19 cellular contexts compared by ENCODE assay signal in genomic region chr10:49686651-49687050, GRCh38. TPM values are rescaled to one million over a fixed set of nuclear protein-coding genes. Genes with fewer than 3 reads are reported as not detected.
A peak's percentile ranks its signal among the peaks of the same experiment; 100 is the strongest.
DNase-seq lines count a peak whose midpoint lies in the region; TF ChIP-seq lines count a peak whose summit lies in the region.
"Had no signal": no experiment of that assay in that cellular context is flagged by ENCODE, and none has a peak within 500 bp of the region (broad histone marks: within the 10 kb centered on the region; RNA-seq: fewer than 3 reads in every experiment).

No MANE protein-coding gene starts in this region.

- H3K79me2 ChIP-seq in mesendoderm (ENCODE audit: control insufficient read depth, insufficient read depth, low read length), result no peaks in the 10 kb centered on the region

- H3K4me2 ChIP-seq in mesendoderm (ENCODE audit: low read length), result no peak overlapping the region

- no peak overlapping the region for H4K5ac ChIP-seq in mesendoderm (ENCODE audit: low read length)

- 85% methylated on average over 4 of the region's 4 CpGs for WGBS in esophagus muscularis mucosa
- no CpG with 5 or more reads among the region's 4 CpGs for WGBS in mesendoderm (ENCODE audit: extremely low coverage, insufficient coverage, low lambda C conversion rate)

- H3K27ac ChIP-seq in HEK293 (ENCODE audit: extremely low read depth, low read depth, low read length), result no peak overlapping the region
- H3K27ac ChIP-seq in esophagus muscularis mucosa (replicated peaks in 1 of 4), result no peak overlapping the region
- no peak overlapping the region for H3K27ac ChIP-seq in mesendoderm (ENCODE audit: low read depth, low read length)
- no peak overlapping the region for H3K27ac ChIP-seq in coronary artery
- H3K27ac ChIP-seq: HL-60 had no signal

- DNase-seq in esophagus muscularis mucosa (ENCODE audit: extremely low spot score), result peak; percentile 68
- DNase-seq in mesendoderm, result peak; percentile 19
- no peak for DNase-seq in cerebellar nuclear complex (lab: John Stamatoyannopoulos, UW)
- no peak for DNase-seq in coronary artery (ENCODE audit: low spot score)
- DNase-seq in NCI-H2029 (lab: John Stamatoyannopoulos, UW), result no peak
- DNase-seq: ACHN; BE2C; C1 segment of cervical spinal cord; CD4-positive, CD25-positive, alpha-beta regulatory T cell; CD8-positive, alpha-beta memory T cell; COR-L47; DMS 273 treated with DMSO at 0.1 percent for 48 hours; DMS53; GDM1; GOT3 had no signal

- no peak overlapping the region for H2AK5ac ChIP-seq in mesendoderm (ENCODE audit: low read length)

- H2BK5ac ChIP-seq in mesendoderm (ENCODE audit: low read length), result no peak overlapping the region

- H3K4ac ChIP-seq in mesendoderm (ENCODE audit: low read depth, low read length), result no peak overlapping the region

- H3K9ac ChIP-seq in mesendoderm (ENCODE audit: low read length), result no peak overlapping the region

- no peak for TF ChIP-seq EP300 in esophagus muscularis mucosa (IDR thresholded peaks at IDR 0.05)

- intact Hi-C loops in esophagus muscularis mucosa (cut with DNase I), result no loop called here

- TF ChIP-seq POLR2A in esophagus muscularis mucosa (IDR thresholded peaks at IDR 0.05; ENCODE audit: low read depth), result no peak

- H4K8ac ChIP-seq in mesendoderm (ENCODE audit: low read depth, low read length), result no peak overlapping the region

- H3K36me3 ChIP-seq in HEK293 (ENCODE audit: control insufficient read depth in 2 of 2, insufficient read depth in 1 of 2, low read length in 2 of 2) (no peaks in the 10 kb centered on the region), esophagus muscularis mucosa (no peaks in the 10 kb centered on the region), mesendoderm (ENCODE audit: control insufficient read depth, insufficient read depth, low read length) (no peaks in the 10 kb centered on the region)
- H3K36me3 ChIP-seq: BE2C, HAP-1 had no signal

- no peak overlapping the region for H3K4me3 ChIP-seq in HEK293 (ENCODE audit: low read depth, low read length)
- no peak overlapping the region for H3K4me3 ChIP-seq in esophagus muscularis mucosa
- H3K4me3 ChIP-seq in mesendoderm (ENCODE audit: low read length), result no peak overlapping the region
- H3K4me3 ChIP-seq in coronary artery, result no peak overlapping the region
- H3K4me3 ChIP-seq: HAP-1 had no signal

- CTCF ChIA-PET in HEK293 (lab: Yijun Ruan, JAX), result no interaction called here

- no peak overlapping the region for H3K23ac ChIP-seq in mesendoderm (ENCODE audit: low read length)

- no peaks in the 10 kb centered on the region for H3K9me3 ChIP-seq in HEK293 (ENCODE audit: control insufficient read depth, insufficient read depth, low read depth, low read length)
- peaks cover 0 to 25% (median 11%) of the 10 kb centered on the region in 4 donors for H3K9me3 ChIP-seq in esophagus muscularis mucosa
- H3K9me3 ChIP-seq: BE2C, HAP-1 had no signal

- H3K56ac ChIP-seq in mesendoderm (ENCODE audit: low read length), result no peak overlapping the region

- H3K4me1 ChIP-seq in HEK293 (ENCODE audit: control insufficient read depth, insufficient read depth, low read length) (no peaks in the 10 kb centered on the region), esophagus muscularis mucosa (no peaks in the 10 kb centered on the region), mesendoderm (ENCODE audit: control insufficient read depth, low read depth, low read length) (no peaks in the 10 kb centered on the region)
- H3K4me1 ChIP-seq: BE2C, HAP-1 had no signal

- TF ChIP-seq CTCF in HEK293 (tag by site-specific recombination; IDR thresholded peaks at IDR 0.05) (no peak), esophagus muscularis mucosa (IDR thresholded peaks at IDR 0.05) (no peak), coronary artery (IDR thresholded peaks at IDR 0.05) (no peak)

- no peak overlapping the region for H2BK120ac ChIP-seq in mesendoderm (ENCODE audit: low read depth, low read length)

- POLR2A ChIA-PET in HEK293 (lab: Yijun Ruan, JAX), result no interaction called here

- H3K27me3 ChIP-seq in esophagus muscularis mucosa (peaks cover 0 to 44% (median 1%) of the 10 kb centered on the region in 4 donors), mesendoderm (ENCODE audit: insufficient read depth, low read length, poor library complexity) (peaks cover 33% of the 10 kb centered on the region)
- H3K27me3 ChIP-seq: BE2C had no signal

- H3K79me1 ChIP-seq in mesendoderm (ENCODE audit: low read length), result no peaks in the 10 kb centered on the region

- H3K18ac ChIP-seq in mesendoderm (ENCODE audit: low read length), result no peak overlapping the region

- no peak overlapping the region for H2BK15ac ChIP-seq in mesendoderm (replicated peaks; ENCODE audit: low read depth)

TF ChIP-seq in HEK293, 187 proteins besides CTCF, POLR2A, EP300 and RAD21:
- TF ChIP-seq SETDB1 (IDR thresholded peaks at IDR 0.05; ENCODE audit: insufficient read length, low read length), result peak; percentile 36
- TF ChIP-seq ZNF174 (tag by site-specific recombination; IDR thresholded peaks at IDR 0.05), result no peak
- TF ChIP-seq FEZF1 (tag by site-specific recombination; IDR thresholded peaks at IDR 0.05), result no peak
TF ChIP-seq in HEK293: peak in this region for 1.

RNA-seq across cellular contexts. Expression of gene C10orf53, which starts 7.2 kb away (rescaled TPM):
- total RNA-seq in esophagus muscularis mucosa, result not detected
- not detected for polyA plus RNA-seq in mesendoderm (2013, experiment 1 of 2)
- polyA plus RNA-seq in mesendoderm (2013, experiment 2 of 2), result not detected
- total RNA-seq: CD4-positive, CD25-positive, alpha-beta regulatory T cell; CD8-positive, alpha-beta memory T cell; HT1080 had no signal
- polyA plus RNA-seq: CD4-positive, CD25-positive, alpha-beta regulatory T cell; CD8-positive, alpha-beta memory T cell had no signal

Comparison
In these comparisons a context has a peak if more than half of its experiments do, and no peak if none do; other contexts are left out.
1. DNase-seq: peak in esophagus muscularis mucosa (single experiment) and mesendoderm (single experiment); none in cerebellar nuclear complex (0 of 2), coronary artery (single experiment) and NCI-H2029 (single experiment).